8 cellular contexts compared by ENCODE assay signal in genomic region chr4:140252144-140252741, GRCh38.
A peak's percentile ranks its signal among the peaks of the same experiment; 100 is the strongest.
DNase-seq lines count a peak whose midpoint lies in the region; ATAC-seq and TF ChIP-seq lines count a peak whose summit lies in the region.

No MANE protein-coding gene starts in this region.

- H3K27ac Mint-ChIP-seq in CD8-positive, alpha-beta T cell, result no peak overlapping the region
- H3K27ac Mint-ChIP-seq in nephron, result peak overlapping the region; percentile 73 to 99 (median 98)

- peaks cover 11% of the 10 kb centered on the region for H3K4me1 Mint-ChIP-seq in CD8-positive, alpha-beta T cell (ENCODE audit: low read depth)
- H3K4me1 Mint-ChIP-seq in nephron, result peaks cover 65% of the 10 kb centered on the region

- H3K27me3 Mint-ChIP-seq in CD8-positive, alpha-beta T cell (ENCODE audit: low read depth), result peaks cover 11% of the 10 kb centered on the region
- H3K27me3 Mint-ChIP-seq in nephron (ENCODE audit: low read depth), result no peaks in the 10 kb centered on the region

- no peak for ATAC-seq in CD8-positive, alpha-beta T cell
- ATAC-seq in GM18873 (IDR thresholded peaks at IDR 0.05; ENCODE audit: low FRiP score, unreplicated experiment) (no peak), GM19452 (IDR thresholded peaks at IDR 0.05; ENCODE audit: unreplicated experiment) (no peak)

- H3K27ac ChIP-seq in CD8-positive, alpha-beta T cell (ENCODE audit: low read depth, low read length), result no peak overlapping the region
- peak overlapping the region; percentile 74 for H3K27ac ChIP-seq in HL-60 (replicated peaks)
- H3K27ac ChIP-seq in epithelial cell of prostate, result peak overlapping the region; percentile 52

- no peak for TF ChIP-seq CTCF in CD8-positive, alpha-beta T cell (IDR thresholded peaks at IDR 0.05)
- no peak for TF ChIP-seq CTCF in HL-60 (IDR thresholded peaks at IDR 0.05; ENCODE audit: insufficient read depth, low read length)
- no peak for TF ChIP-seq CTCF in nephron (IDR thresholded peaks at IDR 0.05; ENCODE audit: unreplicated experiment in 3 of 3)

- H3K9me3 ChIP-seq in CD8-positive, alpha-beta T cell (ENCODE audit: low read length), result no peaks in the 10 kb centered on the region

- peak overlapping the region; percentile 58 for H3K4me3 ChIP-seq in CD8-positive, alpha-beta T cell (ENCODE audit: low read depth, low read length)
- H3K4me3 ChIP-seq in HL-60 (replicated peaks; ENCODE audit: insufficient read depth, low read length), result peak overlapping the region; percentile 55

- H3K4me1 ChIP-seq in CD8-positive, alpha-beta T cell (ENCODE audit: insufficient read depth, low read length), result no peaks in the 10 kb centered on the region

- H3K27me3 ChIP-seq in CD8-positive, alpha-beta T cell (ENCODE audit: insufficient read depth, low read length), result no peaks in the 10 kb centered on the region
- no peaks in the 10 kb centered on the region for H3K27me3 ChIP-seq in HL-60 (ENCODE audit: insufficient read depth, poor library complexity, severe bottlenecking)

- intact Hi-C loops in CD8-positive, alpha-beta T cell (cut with DNase I, micrococcal nuclease), result loop anchor here (2.0 to 5.0 kb wide), 7 partner anchors 107 to 755 kb away; partner anchors contain the start of gene SCOC (in 1 of the 2)

- no peaks in the 10 kb centered on the region for H3K36me3 Mint-ChIP-seq in CD8-positive, alpha-beta T cell
- H3K36me3 Mint-ChIP-seq in nephron (ENCODE audit: low read depth), result no peaks in the 10 kb centered on the region

- DNase-seq in CD8-positive, alpha-beta T cell, result peak in 1 of 7 experiments; percentile 10
- DNase-seq in HL-60 (ENCODE audit: low read depth in 1 of 2, low spot score in 1 of 2) (no peak), SK-N-DZ (ENCODE audit: low spot score) (peak; percentile 74), epithelial cell of prostate (ENCODE audit: low read depth, low spot score) (no peak)
- DNase-seq in central memory CD4-positive, alpha-beta T cell, result no peak

- POLR2A ChIA-PET in CD8-positive, alpha-beta T cell (lab: Charles Lee), result interaction anchor here (0.6 to 1.2 kb wide), 2 partner anchors 9 to 238 kb away, joined by 3 to 4 read pairs; no protein-coding TSS in a partner anchor

- no peaks in the 10 kb centered on the region for H3K9me3 Mint-ChIP-seq in CD8-positive, alpha-beta T cell
- H3K9me3 Mint-ChIP-seq in nephron, result no peaks in the 10 kb centered on the region

- no peaks in the 10 kb centered on the region for H3K36me3 ChIP-seq in CD8-positive, alpha-beta T cell (ENCODE audit: insufficient read depth, low read length)

- H3K4me3 Mint-ChIP-seq in CD8-positive, alpha-beta T cell, result peak overlapping the region; percentile 81
- peak overlapping the region; percentile 77 to 88 (median 86) for H3K4me3 Mint-ChIP-seq in nephron

- CTCF ChIA-PET in CD8-positive, alpha-beta T cell (lab: Charles Lee), result interaction anchor here (0.6 to 5.1 kb wide), 18 partner anchors 9 to 648 kb away, joined by 3 to 100 read pairs (median 5); no protein-coding TSS in a partner anchor
